ENCODE assay signal across 9 cellular contexts in the genomic region with DNA sequence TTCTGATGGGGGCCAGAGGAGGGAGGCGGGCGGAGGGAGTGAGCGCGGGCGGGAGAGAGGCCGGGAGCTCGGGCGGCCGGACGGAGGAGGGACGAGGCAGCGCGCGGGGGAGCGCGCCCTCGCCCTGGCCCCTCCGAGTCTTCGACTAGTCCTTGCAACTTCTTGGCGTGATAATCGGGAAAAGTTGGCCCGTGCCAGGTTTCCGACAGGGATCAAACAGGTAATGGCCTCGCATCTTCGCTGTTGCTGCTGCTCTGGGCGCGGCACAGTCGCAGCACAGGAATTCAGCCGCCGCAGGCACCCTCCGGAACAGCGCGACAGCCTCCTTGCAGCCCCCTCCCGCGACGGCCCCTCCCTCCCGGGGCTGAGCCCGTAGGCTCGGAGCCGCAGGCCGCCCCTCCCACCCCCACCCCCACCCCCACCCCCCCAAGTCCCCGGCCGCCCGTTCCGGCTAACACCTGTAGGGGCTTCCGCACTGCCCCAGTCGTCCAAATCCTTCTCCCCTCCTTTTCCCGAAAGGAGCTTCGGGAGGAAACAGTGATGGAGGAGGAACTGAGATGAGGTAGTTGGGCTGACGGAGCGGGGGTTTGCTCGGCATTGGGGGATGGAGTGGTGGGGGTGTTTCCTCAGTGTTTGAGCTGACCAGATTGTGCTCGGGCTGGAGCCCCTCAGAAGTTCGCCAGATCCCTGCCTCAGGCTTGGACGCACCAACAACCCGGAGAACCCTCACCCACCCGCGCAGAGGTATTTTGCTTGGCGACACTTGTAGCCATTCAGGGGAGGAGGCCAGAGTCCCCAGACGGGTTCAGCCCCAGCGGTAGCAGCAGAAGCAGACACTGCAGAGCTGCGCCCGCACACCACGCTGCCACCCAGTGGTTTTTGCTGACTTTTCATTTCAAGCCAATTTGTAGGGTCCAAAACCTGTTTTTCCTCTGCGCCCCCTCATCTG. TPM values are rescaled to one million over a fixed set of nuclear protein-coding genes. Genes with fewer than 3 reads are reported as not detected.
DNase-seq lines count a peak whose midpoint lies in the region; ATAC-seq and TF ChIP-seq lines count a peak whose summit lies in the region.
"Had no signal": no experiment of that assay in that cellular context is flagged by ENCODE, and none has a peak within 500 bp of the region (broad histone marks: within the 10 kb centered on the region; RNA-seq: fewer than 3 reads in every experiment).

A gene (minus strand): TSS at position 319 of the 949 bp plus-strand sequence. CDS start 714 bp downstream, outside the sequence.

- H3K4me1 ChIP-seq in PC-3 (ENCODE audit: insufficient read depth, low read length): no peaks in the 10 kb centered on the region
- H3K4me1 ChIP-seq in cardiac muscle cell (ENCODE audit: low read depth): peaks cover 21% of the 10 kb centered on the region

- DNase-seq in PC-3: peak; percentile 34
- peak in 1 of 2 donors; percentile 90 for DNase-seq in cardiac muscle cell (ENCODE audit: low read depth in 1 of 2, low spot score in 1 of 2)
- DNase-seq in posterior cingulate gyrus: peak; percentile 12 to 92 (median 45)
- DNase-seq in NCI-H2081 treated with DMSO at 0.1 percent for 48 hours (lab: John Stamatoyannopoulos, UW): no peak
- no peak for DNase-seq in OCI-M1 (lab: John Stamatoyannopoulos, UW)
- DNase-seq in NCI-H1436 treated with DMSO at 0.1 percent for 48 hours (lab: John Stamatoyannopoulos, UW): no peak
- DNase-seq in SIG-M5 (lab: John Stamatoyannopoulos, UW): no peak

- no peak within 1 kb of the TSS for H3K27ac ChIP-seq in PC-3 (ENCODE audit: low read length)
- peak within 1 kb of the TSS; percentile 80 for H3K27ac ChIP-seq in cardiac muscle cell
- H3K27ac ChIP-seq: HL-60 had no signal

- no peaks in the 10 kb centered on the region for H3F3A ChIP-seq in PC-3 (ENCODE audit: low read length, unreplicated experiment)

- no peaks in the 10 kb centered on the region for H3K79me2 ChIP-seq in PC-3 (ENCODE audit: low read length)

- H2AFZ ChIP-seq in PC-3 (ENCODE audit: low read length): peak within 1 kb of the TSS; percentile 42; the same call in 1 of the 2 replicates

- CTCF ChIA-PET in PC-3 (lab: Charles Lee): no interaction called here

- TF ChIP-seq CTCF in PC-3 (conservative IDR thresholded peaks at IDR 0.05; ENCODE audit: low read depth, low read length) (peak; percentile 48), cardiac muscle cell (IDR thresholded peaks at IDR 0.05; ENCODE audit: low read depth, low read length) (peak; percentile 8)

- no peaks in the 10 kb centered on the region for H3K36me3 ChIP-seq in PC-3 (ENCODE audit: low read depth, low read length)
- no peaks in the 10 kb centered on the region for H3K36me3 ChIP-seq in cardiac muscle cell

- H3K27me3 ChIP-seq in PC-3 (ENCODE audit: low read length): peaks cover 30% of the 10 kb centered on the region
- no peaks in the 10 kb centered on the region for H3K27me3 ChIP-seq in cardiac muscle cell

- H3K4me3 ChIP-seq in PC-3 (ENCODE audit: low read length) (peak within 1 kb of the TSS; percentile 33; the same call in 1 of the 2 replicates), cardiac muscle cell (peak within 1 kb of the TSS; percentile 58)

- H3K9me3 ChIP-seq in PC-3 (ENCODE audit: low read length) (no peaks in the 10 kb centered on the region), cardiac muscle cell (ENCODE audit: low read depth) (no peaks in the 10 kb centered on the region)

- BruUV-seq in PC-3 (replicated peaks; lab: Mats Ljungman, UMichigan): no TSS peak

- intact Hi-C loops in PC-3 (cut with micrococcal nuclease) (no loop called here), posterior cingulate gyrus (cut with DNase I) (no loop called here)

- H4K20me1 ChIP-seq in PC-3 (ENCODE audit: low read length): no peaks in the 10 kb centered on the region

- no peak within 1 kb of the TSS for H3K9ac ChIP-seq in PC-3 (ENCODE audit: low read length)

- H3K9me2 ChIP-seq in PC-3 (replicated peaks; ENCODE audit: low read length): no peaks in the 10 kb centered on the region

- H3K4me2 ChIP-seq in PC-3 (ENCODE audit: low read length): peak within 1 kb of the TSS; percentile 64

- POLR2A ChIA-PET in PC-3 (lab: Charles Lee; ENCODE audit: unreplicated experiment): no interaction called here

- ATAC-seq in GM18519 (IDR thresholded peaks at IDR 0.05; ENCODE audit: low FRiP score, unreplicated experiment) (peak; percentile 72), PC-3 (peak; percentile 71)

RNA-seq across cellular contexts. Expression of the gene that starts here (rescaled TPM):
- total RNA-seq in PC-3 (2014; rRNA removed): 0.47 and 2.2 TPM in 2 replicates
- 23.7 and 26.4 TPM in 2 replicates for total RNA-seq in cardiac muscle cell
- 88.9 and 118 TPM in 2 replicates for polyA plus RNA-seq in cardiac muscle cell

Comparison
In these comparisons a context has a peak if more than half of its experiments do, and no peak if none do; other contexts are left out.
1. DNase-seq: peak in PC-3 (single experiment) and posterior cingulate gyrus (10 of 10); none in NCI-H2081 treated with DMSO at 0.1 percent for 48 hours (single experiment), OCI-M1 (single experiment), NCI-H1436 treated with DMSO at 0.1 percent for 48 hours (single experiment) and SIG-M5 (single experiment).